ENCODE assay signal across 9 cellular contexts in the genomic region with DNA sequence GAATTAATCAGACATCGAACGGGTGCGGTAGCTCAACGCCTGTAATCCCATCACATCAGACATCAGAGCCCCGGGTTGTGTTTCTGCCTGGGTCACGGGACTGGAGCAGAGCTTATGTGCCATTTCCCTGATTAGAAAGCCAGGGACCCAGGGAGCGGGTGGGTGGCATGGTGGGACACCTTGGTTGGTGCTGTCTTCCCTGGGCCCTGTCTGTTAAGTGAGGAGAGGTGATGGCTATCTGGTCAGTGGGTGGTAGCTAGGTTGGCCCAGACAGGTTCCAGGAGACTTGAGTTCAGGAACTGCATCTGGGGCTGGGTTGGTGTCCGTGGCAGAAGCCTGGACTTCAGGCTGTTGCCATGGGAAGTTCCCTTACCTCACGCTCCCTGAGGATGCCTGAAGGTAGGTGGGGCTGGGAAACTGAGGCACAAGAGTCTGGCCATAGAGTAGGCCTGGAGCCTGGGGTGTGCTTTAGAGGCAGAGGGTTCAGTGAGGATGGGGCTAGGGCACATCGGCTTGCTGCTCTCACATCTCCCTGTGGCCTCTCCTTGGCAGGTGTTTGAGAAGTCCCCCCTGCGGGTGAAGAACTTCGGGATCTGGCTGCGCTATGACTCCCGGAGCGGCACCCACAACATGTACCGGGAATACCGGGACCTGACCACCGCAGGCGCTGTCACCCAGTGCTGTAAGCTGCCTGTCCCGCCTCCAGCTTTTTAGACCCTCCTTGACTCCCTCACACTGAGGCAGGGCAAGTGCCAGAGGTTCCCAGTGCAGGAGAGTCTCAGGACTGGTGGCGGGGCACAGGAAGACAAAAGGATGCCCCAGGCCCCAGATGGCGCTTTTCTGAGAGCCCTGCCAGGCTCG. TPM values are rescaled to one million over a fixed set of nuclear protein-coding genes. Genes with fewer than 3 reads are reported as not detected.
DNase-seq lines count a peak whose midpoint lies in the region; ATAC-seq and TF ChIP-seq lines count a peak whose summit lies in the region.
"Had no signal": no experiment of that assay in that cellular context is flagged by ENCODE, and none has a peak within 500 bp of the region (broad histone marks: within the 10 kb centered on the region; RNA-seq: fewer than 3 reads in every experiment).

No MANE protein-coding gene starts in this region.

- peak overlapping the region; percentile 98 for H3K4me3 ChIP-seq in Loucy (ENCODE audit: low read length, poor library complexity, severe bottlenecking)
- peak overlapping the region; percentile 95 for H3K4me3 ChIP-seq in choroid plexus epithelial cell (ENCODE audit: low read depth, low read length)
- H3K4me3 ChIP-seq: mucosa of descending colon had no signal

- H3K9me3 Mint-ChIP-seq in Calu3 (ENCODE audit: low read depth, unreplicated experiment) (no peaks in the 10 kb centered on the region), nephron (no peaks in the 10 kb centered on the region)

- CTCF ChIA-PET in Calu3 (lab: Charles Lee) = interaction anchor here (0.5 to 0.9 kb wide), 2 partner anchors 31 to 71 kb away, joined by 3 to 4 read pairs; a partner anchor contains a TSS

- H3K27me3 Mint-ChIP-seq in Calu3 (ENCODE audit: unreplicated experiment) = no peaks in the 10 kb centered on the region
- H3K27me3 Mint-ChIP-seq in nephron (ENCODE audit: low read depth) = peaks cover 3% of the 10 kb centered on the region

- ATAC-seq in HG03354 (IDR thresholded peaks at IDR 0.05; ENCODE audit: poor library complexity, severe bottlenecking, unreplicated experiment) (no peak), GM21786 (IDR thresholded peaks at IDR 0.05; ENCODE audit: unreplicated experiment) (no peak), HG03135 (IDR thresholded peaks at IDR 0.05; ENCODE audit: unreplicated experiment) (no peak)
- ATAC-seq: mucosa of descending colon had no signal

- H3K9me2 ChIP-seq in Loucy (replicated peaks; ENCODE audit: low read depth, low read length) = no peaks in the 10 kb centered on the region

- H3K36me3 ChIP-seq in Loucy (ENCODE audit: insufficient read depth, low read length) = peaks cover 48% of the 10 kb centered on the region; the same call in 1 of the 2 replicates

- H3K27ac Mint-ChIP-seq in Calu3 (ENCODE audit: unreplicated experiment) (peak overlapping the region; percentile 99), nephron (peak overlapping the region in 1 of 3 experiments; percentile 95)

- peaks cover 7% of the 10 kb centered on the region for H3K27me3 ChIP-seq in Loucy (ENCODE audit: insufficient read depth, low read length, poor library complexity, severe bottlenecking)

- H3K79me2 ChIP-seq in Loucy (ENCODE audit: insufficient read depth, low read length) = peaks cover 42% of the 10 kb centered on the region

- H3K36me3 Mint-ChIP-seq in Calu3 (ENCODE audit: insufficient read depth, unreplicated experiment) = peaks cover 74% of the 10 kb centered on the region
- H3K36me3 Mint-ChIP-seq in nephron (ENCODE audit: low read depth) = peaks cover 42% of the 10 kb centered on the region

- peaks cover 21% of the 10 kb centered on the region for H3K4me1 ChIP-seq in Loucy (ENCODE audit: insufficient read depth, low read length, poor library complexity, severe bottlenecking)

- BruUV-seq in Calu3 (replicated peaks; lab: Mats Ljungman, UMichigan) = no TSS peak

- DNase-seq in Calu3 (no peak), choroid plexus epithelial cell (ENCODE audit: low read depth) (no peak), mesenteric fat pad (ENCODE audit: low spot score) (no peak)
- DNase-seq: mucosa of descending colon had no signal

- H3K9me3 ChIP-seq in Loucy (ENCODE audit: insufficient read depth, low read depth, low read length) = no peaks in the 10 kb centered on the region
- H3K9me3 ChIP-seq: mucosa of descending colon had no signal

- H4K20me1 ChIP-seq in Loucy (ENCODE audit: insufficient read depth, low read length, poor library complexity, severe bottlenecking) = peaks cover 42% of the 10 kb centered on the region

- intact Hi-C loops in Calu3 (cut with micrococcal nuclease; ENCODE audit: unreplicated experiment) = no loop called here

- H2AFZ ChIP-seq in Loucy (ENCODE audit: low read length) = no peak overlapping the region

- peak overlapping the region; percentile 96 for H3K4me3 Mint-ChIP-seq in Calu3 (ENCODE audit: low read depth, unreplicated experiment)
- H3K4me3 Mint-ChIP-seq in nephron = peak overlapping the region; percentile 94 to 100 (median 95)

- no peaks in the 10 kb centered on the region; the same call in 1 of the 2 replicates for H3F3A ChIP-seq in Loucy (ENCODE audit: low read depth)

- peaks cover 10% of the 10 kb centered on the region for H3K4me1 Mint-ChIP-seq in Calu3 (ENCODE audit: low read depth, unreplicated experiment)
- H3K4me1 Mint-ChIP-seq in nephron = peaks cover 16% of the 10 kb centered on the region

- H3K4me2 ChIP-seq in Loucy (ENCODE audit: low read depth, low read length, poor library complexity, severe bottlenecking) = peak overlapping the region; percentile 96

- peak overlapping the region; percentile 98 for H3K9ac ChIP-seq in Loucy (ENCODE audit: low read depth, low read length, poor library complexity, severe bottlenecking)

- TF ChIP-seq CTCF in Calu3 (IDR thresholded peaks at IDR 0.05; ENCODE audit: unreplicated experiment) (no peak), Loucy (conservative IDR thresholded peaks at IDR 0.05; ENCODE audit: low read length) (no peak), choroid plexus epithelial cell (conservative IDR thresholded peaks at IDR 0.05; ENCODE audit: low read depth, low read length) (no peak), nephron (IDR thresholded peaks at IDR 0.05; ENCODE audit: unreplicated experiment in 3 of 3) (no peak)

RNA-seq across cellular contexts. Expression of a gene that starts 2.1 kb away (rescaled TPM):
- 955 and 1,054 TPM in 2 replicates for total RNA-seq in Calu3 (2022)
- total RNA-seq in mesenteric fat pad = 1,467 TPM

RNA-seq across cellular contexts. Expression of a gene that starts 10.0 kb away (rescaled TPM):
- not detected in 2 replicates for total RNA-seq in Calu3 (2022)
- total RNA-seq in mesenteric fat pad = 0.22 TPM

RNA-seq across cellular contexts. Expression of a gene that starts 14.0 kb away (rescaled TPM):
- not detected in 2 replicates for total RNA-seq in Calu3 (2022)
- total RNA-seq in mesenteric fat pad = 20.1 TPM

RNA-seq across cellular contexts. Expression of a gene that starts 40.5 kb away (rescaled TPM):
- not detected in 2 replicates for total RNA-seq in Calu3 (2022)
- total RNA-seq in mesenteric fat pad = 0.61 TPM
- total RNA-seq: mucosa of descending colon had no signal

Comparison
In these comparisons a context has a peak if more than half of its experiments do, and no peak if none do; other contexts are left out.
1. RNA of a gene that starts 14.0 kb away (total RNA-seq): 20.1 TPM in mesenteric fat pad (single experiment); not detected in Calu3; every median in the first group is over 10 times any median in the second.